ENCODE assay signal across 17 cellular contexts in the genomic region with DNA sequence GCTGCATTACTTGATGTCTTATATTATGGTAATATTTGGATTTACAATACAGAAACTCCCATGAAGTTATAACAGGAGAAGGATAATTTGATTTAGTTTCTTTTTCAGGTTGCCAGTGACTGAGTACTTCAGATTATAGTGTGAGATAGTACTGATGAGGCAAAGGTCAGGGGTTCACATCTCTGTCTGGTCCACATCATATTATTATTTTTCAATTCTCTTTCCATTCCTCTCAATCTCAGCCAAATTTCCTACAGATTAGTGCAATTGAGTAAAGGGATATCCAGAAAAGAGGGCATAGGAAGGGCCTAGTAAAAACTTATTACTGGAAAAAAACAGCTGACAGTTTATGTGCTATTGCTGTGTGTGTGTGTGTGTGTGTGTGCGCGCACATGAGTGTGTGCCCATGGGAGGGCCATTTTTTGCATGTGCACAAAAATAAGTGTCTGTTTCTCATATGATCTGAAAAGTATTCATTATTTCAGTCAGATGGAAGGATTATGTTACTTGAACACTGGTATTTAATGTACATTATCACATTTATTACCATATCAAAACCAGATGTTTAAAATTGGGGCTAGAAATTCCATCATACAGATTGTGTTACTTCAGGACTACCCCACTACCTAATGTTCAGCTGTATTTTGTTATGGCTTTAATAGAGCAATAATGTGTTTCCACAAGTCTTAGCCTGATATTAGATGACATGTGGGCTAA.
DNase-seq lines count a peak whose midpoint lies in the region; ATAC-seq and TF ChIP-seq lines count a peak whose summit lies in the region.
"Had no signal": no experiment of that assay in that cellular context is flagged by ENCODE, and none has a peak within 500 bp of the region (broad histone marks: within the 10 kb centered on the region; RNA-seq: fewer than 3 reads in every experiment).

No MANE protein-coding gene starts in this region.

- H3K27ac ChIP-seq in SK-N-SH (ENCODE audit: low read depth in 2 of 2, low read length in 1 of 2) (peak overlapping the region; percentile 70 to 99; a peak in 3 of 4 replicates), lower lobe of right lung (no peak overlapping the region)

- 33% methylated on average over 2 of the region's 2 CpGs for WGBS in SK-N-SH (ENCODE audit: low lambda C conversion rate)

- H3K9ac ChIP-seq in SK-N-SH = no peak overlapping the region
- H3K9ac ChIP-seq in skeletal muscle satellite cell (ENCODE audit: low read depth, low read length) = no peak overlapping the region

- ATAC-seq in GM21576 (IDR thresholded peaks at IDR 0.05; ENCODE audit: unreplicated experiment) (no peak), lower lobe of right lung (no peak)

- DNase-seq in HFF-Myc (ENCODE audit: extremely low read depth, low read depth) (peak; percentile 59), SK-N-SH (peak; percentile 18), fibroblast of mammary gland (ENCODE audit: low read depth) (peak; percentile 26), globus pallidus (ENCODE audit: low spot score) (no peak), lower lobe of right lung (no peak)
- DNase-seq in activated CD4-positive, alpha-beta T cell treated with anti-CD3 and anti-CD28 coated beads for 1 hour = no peak
- DNase-seq: CD4-positive, alpha-beta T cell; DMS53; NCI-H1092; NCI-H1436 treated with DMSO at 0.1 percent for 48 hours; NCI-H2029 treated with DMSO at 0.1 percent for 48 hours; NCI-H2171 treated with DMSO at 0.1 percent for 48 hours; NCI-H748 treated with DMSO at 0.1 percent for 48 hours; OCI-M1; SHP77 had no signal

- H3K79me2 ChIP-seq in SK-N-SH (ENCODE audit: insufficient read depth) = no peaks in the 10 kb centered on the region

- no peaks in the 10 kb centered on the region for H3K9me2 ChIP-seq in SK-N-SH

- POLR2A ChIA-PET in SK-N-SH (lab: Yijun Ruan, JAX) = no interaction called here

- H3K4me2 ChIP-seq in SK-N-SH = peak overlapping the region; percentile 67; the same call in 1 of the 2 replicates
- peak overlapping the region; percentile 75 for H3K4me2 ChIP-seq in skeletal muscle satellite cell (ENCODE audit: low read length)

- intact Hi-C loops in lower lobe of right lung (cut with DNase I) = no loop called here

- peak overlapping the region; percentile 77; the same call in 1 of the 2 replicates for H2AFZ ChIP-seq in SK-N-SH (ENCODE audit: low read depth)

- CTCF ChIA-PET in SK-N-SH (lab: Yijun Ruan, JAX) = no interaction called here

- peak; percentile 40 to 78; a peak in 2 of 4 replicates for TF ChIP-seq EP300 in SK-N-SH (IDR thresholded peaks at IDR 0.05; ENCODE audit: borderline replicate concordance in 1 of 2, low read depth in 1 of 2, low read length in 1 of 2)

- H4K20me1 ChIP-seq in SK-N-SH (ENCODE audit: insufficient read depth) = no peaks in the 10 kb centered on the region

- H3K4me3 ChIP-seq in HFF-Myc (replicated peaks; ENCODE audit: low read depth, low read length) (no peak overlapping the region), SK-N-SH (ENCODE audit: low read depth in 2 of 2, low read length in 1 of 2) (no peak overlapping the region), fibroblast of mammary gland (ENCODE audit: control insufficient read depth, low read depth, low read length) (no peak overlapping the region), skeletal muscle satellite cell (ENCODE audit: low read length) (no peak overlapping the region), lower lobe of right lung (no peak overlapping the region)

- peaks cover 21 to 23% of the 10 kb centered on the region in 2 experiments for H3K4me1 ChIP-seq in SK-N-SH (ENCODE audit: control insufficient read depth in 1 of 2, insufficient read depth in 2 of 2, low read depth in 1 of 2, low read length in 1 of 2)
- peaks cover 42% of the 10 kb centered on the region for H3K4me1 ChIP-seq in skeletal muscle satellite cell (ENCODE audit: control insufficient read depth, insufficient read depth, low read length)
- no peaks in the 10 kb centered on the region for H3K4me1 ChIP-seq in lower lobe of right lung

- TF ChIP-seq RAD21 in SK-N-SH (IDR thresholded peaks at IDR 0.05; ENCODE audit: low read length) = no peak

- TF ChIP-seq CTCF in HFF-Myc (IDR thresholded peaks at IDR 0.05; ENCODE audit: low read depth, low read length, missing control alignments) = no peak
- no peak for TF ChIP-seq CTCF in SK-N-SH (IDR thresholded peaks at IDR 0.05)
- TF ChIP-seq CTCF in fibroblast of mammary gland (conservative IDR thresholded peaks at IDR 0.05; ENCODE audit: control insufficient read depth, insufficient read depth, low read depth, low read length) = no peak
- no peak for TF ChIP-seq CTCF in lower lobe of right lung (IDR thresholded peaks at IDR 0.05)

- no peaks in the 10 kb centered on the region for H3K27me3 ChIP-seq in SK-N-SH (ENCODE audit: insufficient read depth)
- H3K27me3 ChIP-seq in skeletal muscle satellite cell (ENCODE audit: control insufficient read depth, insufficient read depth, low read length) = no peaks in the 10 kb centered on the region
- H3K27me3 ChIP-seq in lower lobe of right lung (ENCODE audit: low read depth) = no peaks in the 10 kb centered on the region

- H3F3A ChIP-seq in SK-N-SH (replicated peaks; ENCODE audit: insufficient read depth) = peaks cover 28% of the 10 kb centered on the region

- H3K9me3 ChIP-seq in SK-N-SH (no peaks in the 10 kb centered on the region), skeletal muscle satellite cell (replicated peaks; ENCODE audit: low read length) (no peaks in the 10 kb centered on the region), lower lobe of right lung (no peaks in the 10 kb centered on the region)

- H3K36me3 ChIP-seq in SK-N-SH (replicated peaks in 1 of 2; ENCODE audit: control insufficient read depth in 1 of 2, insufficient read depth in 2 of 2, low read length in 1 of 2) (no peaks in the 10 kb centered on the region), skeletal muscle satellite cell (ENCODE audit: insufficient read depth, low read length) (no peaks in the 10 kb centered on the region), lower lobe of right lung (no peaks in the 10 kb centered on the region)

TF ChIP-seq in SK-N-SH, 30 proteins besides CTCF, POLR2A, EP300 and RAD21:
- no peak for TF ChIP-seq MEF2A (IDR thresholded peaks at IDR 0.05; ENCODE audit: borderline replicate concordance, low read depth)
- peak; percentile 83 for TF ChIP-seq RCOR1 (IDR thresholded peaks at IDR 0.05; ENCODE audit: low read length)
- no peak for TF ChIP-seq FOXM1 (IDR thresholded peaks at IDR 0.05; ENCODE audit: low read depth)
- TF ChIP-seq JUND (IDR thresholded peaks at IDR 0.05) = peak; percentile 46
- TF ChIP-seq, protein P1, sequence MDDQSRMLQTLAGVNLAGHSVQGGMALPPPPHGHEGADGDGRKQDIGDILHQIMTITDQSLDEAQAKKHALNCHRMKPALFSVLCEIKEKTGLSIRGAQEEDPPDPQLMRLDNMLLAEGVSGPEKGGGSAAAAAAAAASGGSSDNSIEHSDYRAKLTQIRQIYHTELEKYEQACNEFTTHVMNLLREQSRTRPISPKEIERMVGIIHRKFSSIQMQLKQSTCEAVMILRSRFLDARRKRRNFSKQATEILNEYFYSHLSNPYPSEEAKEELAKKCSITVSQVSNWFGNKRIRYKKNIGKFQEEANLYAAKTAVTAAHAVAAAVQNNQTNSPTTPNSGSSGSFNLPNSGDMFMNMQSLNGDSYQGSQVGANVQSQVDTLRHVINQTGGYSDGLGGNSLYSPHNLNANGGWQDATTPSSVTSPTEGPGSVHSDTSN (IDR thresholded peaks at IDR 0.05) = peak; percentile 54
- TF ChIP-seq TEAD4 (IDR thresholded peaks at IDR 0.05; ENCODE audit: borderline replicate concordance, insufficient read depth) = peak; percentile 61; the same call in 1 of the 2 replicates
- TF ChIP-seq TCF12 (IDR thresholded peaks at IDR 0.05) = peak; percentile 92
- peak; percentile 33; the same call in 1 of the 2 replicates for TF ChIP-seq NFIC (IDR thresholded peaks at IDR 0.05; ENCODE audit: borderline replicate concordance)
- TF ChIP-seq YY1 (IDR thresholded peaks at IDR 0.05; ENCODE audit: low read depth) = no peak
- TF ChIP-seq GATA2 (CRISPR knock-in tag; IDR thresholded peaks at IDR 0.05) = 0 out of 2 replicates have a peak, but pooled peaks have one; percentile 24
- TF ChIP-seq RXRA (IDR thresholded peaks at IDR 0.05; ENCODE audit: borderline replicate concordance, low read depth) = 0 out of 2 replicates have a peak, but pooled peaks have one; percentile 19
- TF ChIP-seq, protein P2, sequence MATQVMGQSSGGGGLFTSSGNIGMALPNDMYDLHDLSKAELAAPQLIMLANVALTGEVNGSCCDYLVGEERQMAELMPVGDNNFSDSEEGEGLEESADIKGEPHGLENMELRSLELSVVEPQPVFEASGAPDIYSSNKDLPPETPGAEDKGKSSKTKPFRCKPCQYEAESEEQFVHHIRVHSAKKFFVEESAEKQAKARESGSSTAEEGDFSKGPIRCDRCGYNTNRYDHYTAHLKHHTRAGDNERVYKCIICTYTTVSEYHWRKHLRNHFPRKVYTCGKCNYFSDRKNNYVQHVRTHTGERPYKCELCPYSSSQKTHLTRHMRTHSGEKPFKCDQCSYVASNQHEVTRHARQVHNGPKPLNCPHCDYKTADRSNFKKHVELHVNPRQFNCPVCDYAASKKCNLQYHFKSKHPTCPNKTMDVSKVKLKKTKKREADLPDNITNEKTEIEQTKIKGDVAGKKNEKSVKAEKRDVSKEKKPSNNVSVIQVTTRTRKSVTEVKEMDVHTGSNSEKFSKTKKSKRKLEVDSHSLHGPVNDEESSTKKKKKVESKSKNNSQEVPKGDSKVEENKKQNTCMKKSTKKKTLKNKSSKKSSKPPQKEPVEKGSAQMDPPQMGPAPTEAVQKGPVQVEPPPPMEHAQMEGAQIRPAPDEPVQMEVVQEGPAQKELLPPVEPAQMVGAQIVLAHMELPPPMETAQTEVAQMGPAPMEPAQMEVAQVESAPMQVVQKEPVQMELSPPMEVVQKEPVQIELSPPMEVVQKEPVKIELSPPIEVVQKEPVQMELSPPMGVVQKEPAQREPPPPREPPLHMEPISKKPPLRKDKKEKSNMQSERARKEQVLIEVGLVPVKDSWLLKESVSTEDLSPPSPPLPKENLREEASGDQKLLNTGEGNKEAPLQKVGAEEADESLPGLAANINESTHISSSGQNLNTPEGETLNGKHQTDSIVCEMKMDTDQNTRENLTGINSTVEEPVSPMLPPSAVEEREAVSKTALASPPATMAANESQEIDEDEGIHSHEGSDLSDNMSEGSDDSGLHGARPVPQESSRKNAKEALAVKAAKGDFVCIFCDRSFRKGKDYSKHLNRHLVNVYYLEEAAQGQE (IDR thresholded peaks at IDR 0.05; ENCODE audit: low read depth, low read length) = no peak

Comparison
In these comparisons a context has a peak if more than half of its experiments do, and no peak if none do; other contexts are left out.
1. DNase-seq: peak in HFF-Myc (single experiment), SK-N-SH (single experiment) and fibroblast of mammary gland (single experiment); none in globus pallidus (single experiment), lower lobe of right lung (single experiment) and activated CD4-positive, alpha-beta T cell treated with anti-CD3 and anti-CD28 coated beads for 1 hour (single experiment).